22 cellular contexts compared by ENCODE assay signal in the genomic region with DNA sequence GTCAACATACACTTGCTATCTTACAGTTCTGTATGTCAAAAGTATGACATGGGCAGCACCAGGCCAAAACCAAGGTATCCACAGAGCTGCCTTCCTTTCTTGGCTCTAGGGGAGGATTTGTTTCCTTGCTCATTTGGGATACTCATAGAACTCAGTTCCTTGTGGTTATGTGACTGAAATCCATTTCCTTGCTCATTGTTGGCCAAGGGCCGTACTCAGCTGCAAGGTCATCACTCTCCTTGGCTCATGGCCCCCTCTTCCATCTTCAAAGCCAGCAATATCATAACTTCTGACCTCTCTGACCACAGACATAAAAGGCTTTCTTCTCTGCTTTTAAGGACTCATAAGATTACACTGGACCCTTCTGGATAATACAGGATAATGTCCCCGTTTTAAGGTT. TPM values are rescaled to one million over a fixed set of nuclear protein-coding genes. Genes with fewer than 3 reads are reported as not detected.
DNase-seq lines count a peak whose midpoint lies in the region; ATAC-seq, FAIRE-seq and TF ChIP-seq lines count a peak whose summit lies in the region.
"Had no signal": no experiment of that assay in that cellular context is flagged by ENCODE, and none has a peak within 500 bp of the region (broad histone marks: within the 10 kb centered on the region; RNA-seq: fewer than 3 reads in every experiment).

No MANE protein-coding gene starts in this region.

- H3K79me2 ChIP-seq in endothelial cell of umbilical vein (ENCODE audit: control insufficient read depth, insufficient read depth, low read length), result no peaks in the 10 kb centered on the region

- peak overlapping the region; percentile 74 for H3K27ac ChIP-seq in endothelial cell of umbilical vein (ENCODE audit: insufficient read depth, low read depth, low read length)
- peak overlapping the region; percentile 21 for H3K27ac ChIP-seq in psoas muscle
- H3K27ac ChIP-seq: GM23248, SJSA1 had no signal

- CTCF ChIA-PET in endothelial cell of umbilical vein (lab: Charles Lee), result interaction anchor here (0.8 to 4.0 kb wide), 7 partner anchors 9 to 439 kb away, joined by 3 to 21 read pairs (median 4); a partner anchor contains a TSS

- H3K4me2 ChIP-seq in endothelial cell of umbilical vein (ENCODE audit: insufficient read depth, low read length), result peak overlapping the region; percentile 87

- H4K20me1 ChIP-seq in endothelial cell of umbilical vein (replicated peaks; ENCODE audit: control insufficient read depth, extremely low read depth, insufficient read depth, low read length), result no peaks in the 10 kb centered on the region

- no peak overlapping the region for H3K9ac ChIP-seq in endothelial cell of umbilical vein (replicated peaks; ENCODE audit: extremely low read depth, insufficient read depth, low read length)
- H3K9ac ChIP-seq: GM23248 had no signal

- FAIRE-seq in endothelial cell of umbilical vein (lab: Jason Lieb, UNC), result peak; percentile 33
- FAIRE-seq: A204.1, GM18507, HTR-8/SVneo, RCC 7860 had no signal

- H3K9me1 ChIP-seq in endothelial cell of umbilical vein (replicated peaks; ENCODE audit: control insufficient read depth, extremely low read depth, insufficient read depth, low read length), result no peaks in the 10 kb centered on the region

- dilution Hi-C loops in endothelial cell of umbilical vein (cut with MboI; ENCODE audit: extremely low pct_ligation_motif_present, low sequenced_read_pairs), result no loop called here

- ATAC-seq in psoas muscle, result no peak
- ATAC-seq: Right ventricle myocardium inferior had no signal

- intact Hi-C loops in endothelial cell of umbilical vein (cut with micrococcal nuclease), result loop anchor here (5.0 kb wide), 2 partner anchors 200 to 365 kb away; no protein-coding TSS in a partner anchor
- intact Hi-C loops in psoas muscle (cut with DNase I), result loop anchor here in 1 of 2 donors (10.0 kb wide), 1 partner anchor 248 kb away; no protein-coding TSS in a partner anchor

- no TSS peak for BruUV-seq in endothelial cell of umbilical vein (replicated peaks; lab: Mats Ljungman, UMichigan)

- 66 to 85% (median 77%) methylated on average over 2 of the region's 2 CpGs for WGBS in psoas muscle, 3 donors

- H3K4me1 ChIP-seq in endothelial cell of umbilical vein (ENCODE audit: control insufficient read depth, extremely low read depth, insufficient read depth, low read length) (peaks cover 26% of the 10 kb centered on the region), psoas muscle (no peaks in the 10 kb centered on the region)
- H3K4me1 ChIP-seq: HAP-1, SJSA1 had no signal

- no peak for TF ChIP-seq POLR2A in endothelial cell of umbilical vein (IDR thresholded peaks at IDR 0.05; ENCODE audit: low read depth, low read length)

- DNase-seq in HCEC 1CT (peak; percentile 15), RPMI7951 (ENCODE audit: low read depth) (peak; percentile 39), endothelial cell of umbilical vein (ENCODE audit: low read depth, low spot score) (peak; percentile 57), psoas muscle (no peak), T-helper 9 cell (no peak), GM19238 (ENCODE audit: insufficient read length, low spot score) (no peak)
- DNase-seq in stimulated activated CD4-positive, alpha-beta T cell treated with anti-CD3 and anti-CD28 coated beads, Interleukin-4, amount 100 ng/mL, for 4 hours, result no peak
- DNase-seq: DMS53, GDM1, GM23248, NCI-H1417, NCI-H187, NCI-H446 treated with DMSO at 0.1 percent for 48 hours, NCI-H526 treated with DMSO at 0.1 percent for 48 hours, OCI-M1 had no signal

- no peak for TF ChIP-seq CTCF in endothelial cell of umbilical vein (IDR thresholded peaks at IDR 0.05; ENCODE audit: extremely low read depth in 1 of 2, insufficient read depth in 1 of 2, low read depth in 1 of 2, low read length in 2 of 2)
- no peak for TF ChIP-seq CTCF in psoas muscle (IDR thresholded peaks at IDR 0.05)

- H2AFZ ChIP-seq in endothelial cell of umbilical vein (ENCODE audit: low read depth, low read length), result no peak overlapping the region
- H2AFZ ChIP-seq: GM23248 had no signal

- H3K9me3 ChIP-seq in endothelial cell of umbilical vein (replicated peaks; ENCODE audit: control insufficient read depth, insufficient read depth, low read length) (no peaks in the 10 kb centered on the region), psoas muscle (no peaks in the 10 kb centered on the region)
- H3K9me3 ChIP-seq: HAP-1, SJSA1 had no signal

- H3K27me3 ChIP-seq in endothelial cell of umbilical vein (ENCODE audit: control insufficient read depth in 2 of 2, insufficient read depth in 2 of 2, low read length in 2 of 2) (no peaks in the 10 kb centered on the region), psoas muscle (ENCODE audit: insufficient read depth in 3 of 3, low read length in 2 of 3) (no peaks in the 10 kb centered on the region)
- H3K27me3 ChIP-seq: SJSA1 had no signal

- peaks cover 2 to 7% of the 10 kb centered on the region in 2 experiments for H3K36me3 ChIP-seq in endothelial cell of umbilical vein (ENCODE audit: control insufficient read depth in 2 of 2, extremely low read depth in 1 of 2, insufficient read depth in 2 of 2, low read length in 2 of 2)
- H3K36me3 ChIP-seq in psoas muscle (ENCODE audit: insufficient read depth in 1 of 2, low read depth in 1 of 2), result peaks cover 0 to 44% of the 10 kb centered on the region in 2 donors
- H3K36me3 ChIP-seq: HAP-1 had no signal

- POLR2A ChIA-PET in endothelial cell of umbilical vein (lab: Charles Lee), result no interaction called here

- no peak overlapping the region for H3K4me3 ChIP-seq in endothelial cell of umbilical vein (replicated peaks in 1 of 3; ENCODE audit: insufficient read depth in 1 of 3, low read depth in 1 of 3, low read length in 3 of 3)
- no peak overlapping the region for H3K4me3 ChIP-seq in psoas muscle
- H3K4me3 ChIP-seq: GM23248, HAP-1, SJSA1 had no signal

TF ChIP-seq in endothelial cell of umbilical vein, 7 proteins besides CTCF, POLR2A, EP300 and RAD21:
- TF ChIP-seq EZH2 (IDR thresholded peaks at IDR 0.05; ENCODE audit: borderline replicate concordance, low read depth, low read length, severe bottlenecking) (no peak), FOS (IDR thresholded peaks at IDR 0.05; ENCODE audit: borderline replicate concordance, insufficient read depth, low read length) (peak; percentile 36)

RNA-seq across cellular contexts. Expression of a gene that starts 21.0 kb away (rescaled TPM):
- 132 and 136 TPM in 2 replicates for total RNA-seq in RPMI7951 (2014; rRNA removed; shearing (Covaris generic))
- total RNA-seq in endothelial cell of umbilical vein, result 57.2 and 64.7 TPM in 2 replicates
- polyA plus RNA-seq in endothelial cell of umbilical vein, result 36.3 and 41.2 TPM in 2 replicates
- 43.5 and 52.9 TPM in 2 replicates for polyA plus RNA-seq in endothelial cell of umbilical vein (2011; cell fraction: cytosol; rRNA removed)
- polyA plus RNA-seq in endothelial cell of umbilical vein (2011; cell fraction: nucleus; rRNA removed), result 43.9 and 58.1 TPM in 2 replicates
- polyA plus RNA-seq in endothelial cell of umbilical vein (2012), result 28.2 and 36.8 TPM in 2 replicates
- 56.0 and 66.7 TPM in 2 replicates for polyA minus RNA-seq in endothelial cell of umbilical vein
- 7.5 TPM for polyA minus RNA-seq in endothelial cell of umbilical vein (2011; cell fraction: cytosol; rRNA and poly(A)+ RNA removed)
- 35.4 and 55.9 TPM in 2 replicates for polyA minus RNA-seq in endothelial cell of umbilical vein (2011; cell fraction: nucleus; rRNA and poly(A)+ RNA removed)
- 10 to 100 TPM in 3 of 4 donors, 1 to 10 TPM in 1; 9.7 to 19.5 (median 15.8) TPM for total RNA-seq in psoas muscle
- 10 to 100 TPM in 2 of 3 donors, 1 to 10 TPM in 1; 7.0 to 13.9 (median 11.6) TPM for polyA plus RNA-seq in psoas muscle

Comparison
In these comparisons a context has a peak if more than half of its experiments do, and no peak if none do; other contexts are left out.
1. DNase-seq: peak in HCEC 1CT (single experiment), RPMI7951 (single experiment) and endothelial cell of umbilical vein (single experiment); none in psoas muscle (0 of 2), T-helper 9 cell (single experiment), GM19238 (single experiment) and stimulated activated CD4-positive, alpha-beta T cell treated with anti-CD3 and anti-CD28 coated beads, Interleukin-4, amount 100 ng/mL, for 4 hours (0 of 2).